In the genomic region with DNA sequence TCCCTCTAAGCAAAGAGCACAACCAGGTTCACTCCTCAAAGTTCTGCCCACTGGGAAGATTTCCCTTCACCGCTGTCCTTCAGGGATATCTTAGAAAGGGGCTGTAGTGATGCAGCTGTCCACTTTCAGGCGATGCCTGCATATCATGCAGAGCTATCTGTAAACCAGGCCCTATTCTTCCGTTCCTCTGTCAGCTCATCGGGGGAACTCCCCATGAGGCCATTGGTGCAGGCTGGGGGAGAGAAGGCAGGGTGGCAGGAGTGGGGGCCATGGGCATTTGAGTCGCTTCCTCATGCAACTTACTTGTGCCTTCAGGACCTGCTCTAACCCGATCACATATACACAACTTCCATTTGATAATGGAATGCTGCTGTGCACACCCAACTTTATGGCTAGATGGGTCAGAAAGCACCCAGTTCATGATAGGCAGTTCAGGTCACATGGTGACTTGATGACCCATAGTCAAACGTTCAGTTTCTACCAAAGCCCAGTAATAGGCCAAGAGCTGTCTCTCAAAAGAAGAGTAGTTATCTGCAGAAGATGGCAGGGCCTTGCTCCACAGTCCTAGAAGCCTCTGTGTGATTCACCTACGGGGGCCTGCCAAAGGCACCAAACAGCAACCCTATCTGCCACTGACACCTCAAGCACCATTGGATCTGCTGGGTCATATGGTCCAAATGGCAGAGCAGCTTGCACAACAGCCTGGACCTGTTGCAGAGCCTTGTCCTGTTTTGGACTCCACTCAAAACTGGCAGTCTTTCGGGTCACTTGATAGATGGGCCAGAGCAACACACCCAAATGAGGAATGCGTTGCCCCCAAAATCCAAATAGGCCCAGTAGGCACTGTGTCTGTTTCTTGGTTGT, we compare ENCODE assay signal across 7 cellular contexts. TPM values are rescaled to one million over a fixed set of nuclear protein-coding genes. Genes with fewer than 3 reads are reported as not detected.
"Had no signal": no experiment of that assay in that cellular context is flagged by ENCODE, and none has a peak within 500 bp of the region (broad histone marks: within the 10 kb centered on the region; RNA-seq: fewer than 3 reads in every experiment).

No MANE protein-coding gene starts in this region.

RNA-seq across cellular contexts. Expression of gene RNU11, which starts 7.3 kb away (rescaled TPM):
- total RNA-seq: HT-29, IMR-90, M059J, OCI-LY7, PC-3, SK-MEL-5 had no signal
- polyA plus RNA-seq: IMR-90, SK-N-SH had no signal
